Comparison of ENCODE assay signal across 8 cellular contexts in genomic region chr6:37705239-37706051, GRCh38. TPM values are rescaled to one million over a fixed set of nuclear protein-coding genes. Genes with fewer than 3 reads are reported as not detected.
A peak's percentile ranks its signal among the peaks of the same experiment; 100 is the strongest.
DNase-seq lines count a peak whose midpoint lies in the region; ATAC-seq and TF ChIP-seq lines count a peak whose summit lies in the region.

No MANE protein-coding gene starts in this region.

- no peaks in the 10 kb centered on the region for H3K79me2 ChIP-seq in ACC112 (ENCODE audit: control insufficient read depth, insufficient read depth, low read length, unreplicated experiment)

- H3K4me1 ChIP-seq in ACC112 (ENCODE audit: control insufficient read depth, insufficient read depth, low read length, unreplicated experiment) (peaks cover 18% of the 10 kb centered on the region), right lobe of liver (peaks cover 0 to 5% (median 0%) of the 10 kb centered on the region in 4 donors)

- H3K9me3 ChIP-seq in right lobe of liver: no peaks in the 10 kb centered on the region

- TF ChIP-seq CTCF in dorsolateral prefrontal cortex (IDR thresholded peaks at IDR 0.05 in 54 of 56, conservative IDR thresholded peaks at IDR 0.05 in 2 of 56; ENCODE audit: low read depth in 1 of 56, partially characterized antibody in 56 of 56): peak; percentile 50 to 91 (median 76)
- peak; percentile 28 to 53 (median 41) for TF ChIP-seq CTCF in right lobe of liver (IDR thresholded peaks at IDR 0.05)

- WGBS in right lobe of liver (ENCODE audit: insufficient coverage, low coverage, low lambda C conversion rate, missing lambda C conversion rate): 8% methylated on average over 20 of the region's 45 CpGs

- peak; percentile 87 for DNase-seq in GM19238 (ENCODE audit: insufficient read length, low spot score)
- peak; percentile 49 for DNase-seq in NCI-H146 treated with DMSO at 0.1 percent for 48 hours (lab: John Stamatoyannopoulos, UW; ENCODE audit: unreplicated experiment)
- peak; percentile 69 to 77 for DNase-seq in activated CD4-positive, alpha-beta T cell treated with anti-CD3 and anti-CD28 coated beads, Interleukin-2, amount 50 U/mL, for 4 hours
- DNase-seq in dorsolateral prefrontal cortex: peak; percentile 71 to 88 (median 82)
- peak; percentile 49 to 78 (median 61) for DNase-seq in right lobe of liver
- peak; percentile 49 to 66 for DNase-seq in stimulated activated CD4-positive, alpha-beta T cell treated with anti-CD3 and anti-CD28 coated beads, Interleukin-2, amount 100 ng/mL, for 48 hours

- peak overlapping the region; percentile 71 for H3K4me3 ChIP-seq in ACC112 (ENCODE audit: low read depth, low read length)
- H3K4me3 ChIP-seq in dorsolateral prefrontal cortex: peak overlapping the region; percentile 30 to 75 (median 57)
- H3K4me3 ChIP-seq in right lobe of liver: peak overlapping the region; percentile 33 to 52 (median 34)

- H3K27ac ChIP-seq in ACC112 (ENCODE audit: low read depth, low read length) (0 out of 2 replicates have a peak overlapping the region, but pooled peaks have one; percentile 15), dorsolateral prefrontal cortex (peak overlapping the region; percentile 25 to 93 (median 83)), right lobe of liver (peak overlapping the region in 1 of 3 donors; percentile 13)

- peak overlapping the region; percentile 98 for H2AFZ ChIP-seq in ACC112 (ENCODE audit: low read length, unreplicated experiment)

- intact Hi-C loops in dorsolateral prefrontal cortex (cut with DNase I): loop anchor here (2.0 to 10.0 kb wide), 4 partner anchors 82 to 309 kb away; no protein-coding TSS in a partner anchor
- intact Hi-C loops in right lobe of liver (cut with DNase I): no loop called here

- no peaks in the 10 kb centered on the region for H3K27me3 ChIP-seq in ACC112 (ENCODE audit: insufficient read depth, low read length)
- no peaks in the 10 kb centered on the region for H3K27me3 ChIP-seq in dorsolateral prefrontal cortex
- no peaks in the 10 kb centered on the region for H3K27me3 ChIP-seq in right lobe of liver

- no peak for TF ChIP-seq POLR2A in right lobe of liver (IDR thresholded peaks at IDR 0.05)

- peak; percentile 63 to 80 (median 72) for ATAC-seq in right lobe of liver
- ATAC-seq in GM18519 (IDR thresholded peaks at IDR 0.05; ENCODE audit: low FRiP score, unreplicated experiment): no peak

- H3K36me3 ChIP-seq in ACC112 (ENCODE audit: insufficient read depth, low read length) (no peaks in the 10 kb centered on the region), right lobe of liver (no peaks in the 10 kb centered on the region)

RNA-seq across cellular contexts. Expression of gene MDGA1, which starts 7.8 kb away (rescaled TPM):
- total RNA-seq in dorsolateral prefrontal cortex (10 to 100 TPM in 112 of 120 experiments, 1 to 10 TPM in 8; 5.7 to 40.6 (median 16.1) TPM), right lobe of liver (1 to 10 TPM in 1 of 6 experiments, under 1 TPM in 5; 0.22 to 1.3 (median 0.59) TPM)

Comparison
In these comparisons a context has a peak if more than half of its experiments do, and no peak if none do; other contexts are left out.
1. intact Hi-C loops: an anchor here in dorsolateral prefrontal cortex (2.0 to 10.0 kb wide); none called in right lobe of liver.